In genomic region chr17:49830605-49831004, GRCh38 we compare ENCODE assay signal across 19 cellular contexts. TPM values are rescaled to one million over a fixed set of nuclear protein-coding genes. Genes with fewer than 3 reads are reported as not detected.
A peak's percentile ranks its signal among the peaks of the same experiment; 100 is the strongest.
DNase-seq lines count a peak whose midpoint lies in the region; ATAC-seq, FAIRE-seq and TF ChIP-seq lines count a peak whose summit lies in the region.
"Had no signal": no experiment of that assay in that cellular context is flagged by ENCODE, and none has a peak within 500 bp of the region (broad histone marks: within the 10 kb centered on the region; RNA-seq: fewer than 3 reads in every experiment).

No MANE protein-coding gene starts in this region.

- no peak overlapping the region for H3K4me3 ChIP-seq in bronchial epithelial cell (ENCODE audit: low read depth, low read length)
- H3K4me3 ChIP-seq: coronary artery, heart left ventricle had no signal

- peaks cover 13% of the 10 kb centered on the region for H3K36me3 ChIP-seq in bronchial epithelial cell (ENCODE audit: control insufficient read depth, insufficient read depth, low read length)

- peak; percentile 31 for DNase-seq in AG08395 (ENCODE audit: low spot score)
- peak; percentile 65 for DNase-seq in NCI-H226
- peak; percentile 9 for DNase-seq in bronchial epithelial cell (ENCODE audit: low read depth)
- no peak for DNase-seq in omental fat pad (ENCODE audit: low spot score)
- DNase-seq in DMS79 (lab: John Stamatoyannopoulos, UW), result no peak
- no peak for DNase-seq in NCI-H128 (lab: John Stamatoyannopoulos, UW; ENCODE audit: unreplicated experiment)
- DNase-seq in NCI-H82 (lab: John Stamatoyannopoulos, UW), result no peak
- no peak for DNase-seq in HPDE6-E6E7 (ENCODE audit: extremely low spot score)
- DNase-seq: H7, heart left ventricle, left ventricle myocardium superior, NCI-H1417, NCI-H526 had no signal

- no peaks in the 10 kb centered on the region for H3K27me3 ChIP-seq in bronchial epithelial cell (ENCODE audit: control insufficient read depth, insufficient read depth, low read length)
- H3K27me3 ChIP-seq: heart left ventricle had no signal

- no peak for FAIRE-seq in bronchial epithelial cell (lab: Jason Lieb, UNC)

- TF ChIP-seq CTCF in bronchial epithelial cell (IDR thresholded peaks at IDR 0.05; ENCODE audit: insufficient read depth, low read length, severe bottlenecking) (no peak), omental fat pad (IDR thresholded peaks at IDR 0.05) (no peak)

- ATAC-seq in omental fat pad (ENCODE audit: low FRiP score), result peak; percentile 28
- ATAC-seq: activated CD4-positive, CD25-positive, alpha-beta regulatory T cell treated with anti-CD3 and anti-CD28 coated beads, Interleukin-2, amount 50 U/mL, for 24 hours; heart left ventricle; left ventricle myocardium superior had no signal

RNA-seq across cellular contexts. Expression of gene TAC4, which starts 17.3 kb away (rescaled TPM):
- total RNA-seq in bronchial epithelial cell (not detected in 2 replicates), omental fat pad (not detected)
- total RNA-seq: activated CD8-positive, alpha-beta memory T cell treated with anti-CD3 and anti-CD28 coated beads for 36 hours; H7; left ventricle myocardium superior; mucosa of gallbladder; neural crest cell; subcutaneous adipose tissue had no signal

RNA-seq across cellular contexts. Expression of gene KAT7, which starts 42.1 kb away (rescaled TPM):
- 12.4 and 18.8 TPM in 2 replicates for total RNA-seq in bronchial epithelial cell
- 10 to 100 TPM; 19.9 to 32.6 (median 21.0) TPM for total RNA-seq in omental fat pad

Comparison
In these comparisons a context has a peak if more than half of its experiments do, and no peak if none do; other contexts are left out.
1. DNase-seq: peak in AG08395 (single experiment), NCI-H226 (single experiment) and bronchial epithelial cell (single experiment); none in omental fat pad (single experiment), DMS79 (single experiment), NCI-H128 (single experiment), NCI-H82 (single experiment) and HPDE6-E6E7 (single experiment).